ENCODE assay signal across 1 cellular context in the genomic region with DNA sequence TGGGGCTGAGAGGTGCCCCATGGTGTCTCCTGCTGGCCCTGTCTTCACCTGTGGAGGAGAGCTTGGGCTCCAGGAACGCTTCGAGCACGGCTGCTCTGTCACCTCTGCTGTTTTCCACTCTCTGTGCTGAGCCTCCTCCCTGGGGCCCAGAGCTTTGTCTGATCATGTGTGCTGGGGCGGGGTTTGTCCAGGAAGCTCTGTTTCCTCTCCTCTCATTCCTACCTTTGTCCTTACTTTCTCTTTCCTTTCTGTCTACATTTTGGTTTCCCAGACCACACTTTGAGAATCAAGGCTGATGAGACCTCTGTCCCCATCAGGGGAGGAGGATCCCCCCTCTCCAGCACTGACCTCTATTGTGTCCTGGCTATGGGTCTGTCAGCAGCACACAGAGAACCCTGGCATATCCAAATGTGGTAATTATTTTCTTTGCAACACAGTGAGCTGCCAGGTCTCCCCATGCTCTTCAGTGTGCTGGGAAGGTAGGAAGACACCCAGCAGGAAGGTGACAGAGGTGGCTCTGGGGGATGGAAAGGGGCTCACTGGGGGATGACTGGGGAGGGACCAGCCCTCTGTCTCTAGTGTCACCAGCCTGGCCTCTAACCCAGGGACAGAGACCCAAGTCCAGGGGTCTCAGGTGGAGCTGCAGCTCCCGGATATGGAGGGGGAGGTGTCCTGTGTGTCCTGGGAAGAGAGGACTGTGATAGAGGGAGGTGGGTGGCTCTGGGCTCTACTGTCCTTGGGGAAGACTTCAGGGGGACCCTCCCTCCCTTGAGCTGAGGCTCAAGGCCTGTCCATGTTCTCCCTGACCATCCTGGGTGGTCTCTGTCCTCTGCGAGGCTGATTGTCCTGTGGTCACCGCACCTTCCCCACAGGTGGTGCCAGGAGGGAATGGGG.
TF ChIP-seq lines count a peak whose summit lies in the region.

A gene (minus strand): TSS at position 128 of the 894 bp plus-strand sequence. CDS start 107 bp downstream, at position 21.

TF ChIP-seq in HepG2, 621 proteins besides CTCF, POLR2A, EP300 and RAD21 (continued from another document and continues in another):
- TF ChIP-seq, protein P1, sequence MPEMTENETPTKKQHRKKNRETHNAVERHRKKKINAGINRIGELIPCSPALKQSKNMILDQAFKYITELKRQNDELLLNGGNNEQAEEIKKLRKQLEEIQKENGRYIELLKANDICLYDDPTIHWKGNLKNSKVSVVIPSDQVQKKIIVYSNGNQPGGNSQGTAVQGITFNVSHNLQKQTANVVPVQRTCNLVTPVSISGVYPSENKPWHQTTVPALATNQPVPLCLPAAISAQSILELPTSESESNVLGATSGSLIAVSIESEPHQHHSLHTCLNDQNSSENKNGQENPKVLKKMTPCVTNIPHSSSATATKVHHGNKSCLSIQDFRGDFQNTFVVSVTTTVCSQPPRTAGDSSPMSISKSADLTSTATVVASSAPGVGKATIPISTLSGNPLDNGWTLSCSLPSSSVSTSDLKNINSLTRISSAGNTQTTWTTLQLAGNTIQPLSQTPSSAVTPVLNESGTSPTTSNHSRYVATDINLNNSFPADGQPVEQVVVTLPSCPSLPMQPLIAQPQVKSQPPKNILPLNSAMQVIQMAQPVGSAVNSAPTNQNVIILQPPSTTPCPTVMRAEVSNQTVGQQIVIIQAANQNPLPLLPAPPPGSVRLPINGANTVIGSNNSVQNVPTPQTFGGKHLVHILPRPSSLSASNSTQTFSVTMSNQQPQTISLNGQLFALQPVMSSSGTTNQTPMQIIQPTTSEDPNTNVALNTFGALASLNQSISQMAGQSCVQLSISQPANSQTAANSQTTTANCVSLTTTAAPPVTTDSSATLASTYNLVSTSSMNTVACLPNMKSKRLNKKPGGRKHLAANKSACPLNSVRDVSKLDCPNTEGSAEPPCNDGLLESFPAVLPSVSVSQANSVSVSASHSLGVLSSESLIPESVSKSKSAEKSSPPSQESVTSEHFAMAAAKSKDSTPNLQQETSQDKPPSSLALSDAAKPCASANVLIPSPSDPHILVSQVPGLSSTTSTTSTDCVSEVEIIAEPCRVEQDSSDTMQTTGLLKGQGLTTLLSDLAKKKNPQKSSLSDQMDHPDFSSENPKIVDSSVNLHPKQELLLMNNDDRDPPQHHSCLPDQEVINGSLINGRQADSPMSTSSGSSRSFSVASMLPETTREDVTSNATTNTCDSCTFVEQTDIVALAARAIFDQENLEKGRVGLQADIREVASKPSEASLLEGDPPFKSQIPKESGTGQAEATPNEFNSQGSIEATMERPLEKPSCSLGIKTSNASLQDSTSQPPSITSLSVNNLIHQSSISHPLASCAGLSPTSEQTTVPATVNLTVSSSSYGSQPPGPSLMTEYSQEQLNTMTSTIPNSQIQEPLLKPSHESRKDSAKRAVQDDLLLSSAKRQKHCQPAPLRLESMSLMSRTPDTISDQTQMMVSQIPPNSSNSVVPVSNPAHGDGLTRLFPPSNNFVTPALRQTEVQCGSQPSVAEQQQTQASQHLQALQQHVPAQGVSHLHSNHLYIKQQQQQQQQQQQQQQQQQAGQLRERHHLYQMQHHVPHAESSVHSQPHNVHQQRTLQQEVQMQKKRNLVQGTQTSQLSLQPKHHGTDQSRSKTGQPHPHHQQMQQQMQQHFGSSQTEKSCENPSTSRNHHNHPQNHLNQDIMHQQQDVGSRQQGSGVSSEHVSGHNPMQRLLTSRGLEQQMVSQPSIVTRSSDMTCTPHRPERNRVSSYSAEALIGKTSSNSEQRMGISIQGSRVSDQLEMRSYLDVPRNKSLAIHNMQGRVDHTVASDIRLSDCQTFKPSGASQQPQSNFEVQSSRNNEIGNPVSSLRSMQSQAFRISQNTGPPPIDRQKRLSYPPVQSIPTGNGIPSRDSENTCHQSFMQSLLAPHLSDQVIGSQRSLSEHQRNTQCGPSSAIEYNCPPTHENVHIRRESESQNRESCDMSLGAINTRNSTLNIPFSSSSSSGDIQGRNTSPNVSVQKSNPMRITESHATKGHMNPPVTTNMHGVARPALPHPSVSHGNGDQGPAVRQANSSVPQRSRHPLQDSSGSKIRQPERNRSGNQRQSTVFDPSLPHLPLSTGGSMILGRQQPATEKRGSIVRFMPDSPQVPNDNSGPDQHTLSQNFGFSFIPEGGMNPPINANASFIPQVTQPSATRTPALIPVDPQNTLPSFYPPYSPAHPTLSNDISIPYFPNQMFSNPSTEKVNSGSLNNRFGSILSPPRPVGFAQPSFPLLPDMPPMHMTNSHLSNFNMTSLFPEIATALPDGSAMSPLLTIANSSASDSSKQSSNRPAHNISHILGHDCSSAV (CRISPR knock-in tag; IDR thresholded peaks at IDR 0.05; ENCODE audit: borderline replicate concordance), result no peak
- TF ChIP-seq TBX2 (CRISPR knock-in tag; IDR thresholded peaks at IDR 0.05; ENCODE audit: borderline replicate concordance), result no peak
- no peak for TF ChIP-seq MAFG (CRISPR knock-in tag; IDR thresholded peaks at IDR 0.05)
- TF ChIP-seq ZNF577 (CRISPR knock-in tag; IDR thresholded peaks at IDR 0.05; ENCODE audit: borderline replicate concordance, low read depth), result no peak
- no peak for TF ChIP-seq MXI1 (IDR thresholded peaks at IDR 0.05; ENCODE audit: borderline replicate concordance, low read depth, low read length)
- TF ChIP-seq ZNF644 (CRISPR knock-in tag; IDR thresholded peaks at IDR 0.05; ENCODE audit: low read depth), result no peak
- TF ChIP-seq, protein P2, sequence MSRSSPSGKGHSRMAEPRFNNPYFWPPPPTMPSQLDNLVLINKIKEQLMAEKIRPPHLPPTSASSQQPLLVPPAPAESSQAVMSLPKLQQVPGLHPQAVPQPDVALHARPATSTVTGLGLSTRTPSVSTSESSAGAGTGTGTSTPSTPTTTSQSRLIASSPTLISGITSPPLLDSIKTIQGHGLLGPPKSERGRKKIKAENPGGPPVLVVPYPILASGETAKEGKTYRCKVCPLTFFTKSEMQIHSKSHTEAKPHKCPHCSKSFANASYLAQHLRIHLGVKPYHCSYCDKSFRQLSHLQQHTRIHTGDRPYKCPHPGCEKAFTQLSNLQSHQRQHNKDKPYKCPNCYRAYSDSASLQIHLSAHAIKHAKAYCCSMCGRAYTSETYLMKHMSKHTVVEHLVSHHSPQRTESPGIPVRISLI (CRISPR knock-in tag; IDR thresholded peaks at IDR 0.05; ENCODE audit: borderline replicate concordance), result no peak
- TF ChIP-seq, protein P3, sequence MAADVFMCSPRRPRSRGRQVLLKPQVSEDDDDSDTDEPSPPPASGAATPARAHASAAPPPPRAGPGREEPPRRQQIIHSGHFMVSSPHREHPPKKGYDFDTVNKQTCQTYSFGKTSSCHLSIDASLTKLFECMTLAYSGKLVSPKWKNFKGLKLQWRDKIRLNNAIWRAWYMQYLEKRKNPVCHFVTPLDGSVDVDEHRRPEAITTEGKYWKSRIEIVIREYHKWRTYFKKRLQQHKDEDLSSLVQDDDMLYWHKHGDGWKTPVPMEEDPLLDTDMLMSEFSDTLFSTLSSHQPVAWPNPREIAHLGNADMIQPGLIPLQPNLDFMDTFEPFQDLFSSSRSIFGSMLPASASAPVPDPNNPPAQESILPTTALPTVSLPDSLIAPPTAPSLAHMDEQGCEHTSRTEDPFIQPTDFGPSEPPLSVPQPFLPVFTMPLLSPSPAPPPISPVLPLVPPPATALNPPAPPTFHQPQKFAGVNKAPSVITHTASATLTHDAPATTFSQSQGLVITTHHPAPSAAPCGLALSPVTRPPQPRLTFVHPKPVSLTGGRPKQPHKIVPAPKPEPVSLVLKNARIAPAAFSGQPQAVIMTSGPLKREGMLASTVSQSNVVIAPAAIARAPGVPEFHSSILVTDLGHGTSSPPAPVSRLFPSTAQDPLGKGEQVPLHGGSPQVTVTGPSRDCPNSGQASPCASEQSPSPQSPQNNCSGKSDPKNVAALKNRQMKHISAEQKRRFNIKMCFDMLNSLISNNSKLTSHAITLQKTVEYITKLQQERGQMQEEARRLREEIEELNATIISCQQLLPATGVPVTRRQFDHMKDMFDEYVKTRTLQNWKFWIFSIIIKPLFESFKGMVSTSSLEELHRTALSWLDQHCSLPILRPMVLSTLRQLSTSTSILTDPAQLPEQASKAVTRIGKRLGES (CRISPR knock-in tag; IDR thresholded peaks at IDR 0.05; ENCODE audit: borderline replicate concordance), result no peak
- TF ChIP-seq POLR2AphosphoS2 (IDR thresholded peaks at IDR 0.05; ENCODE audit: low read depth, low read length), result no peak
- peak; percentile 48; the same call in 1 of the 2 replicates for TF ChIP-seq TARDBP (CRISPR knock-in tag; IDR thresholded peaks at IDR 0.05)
- TF ChIP-seq, protein P4, sequence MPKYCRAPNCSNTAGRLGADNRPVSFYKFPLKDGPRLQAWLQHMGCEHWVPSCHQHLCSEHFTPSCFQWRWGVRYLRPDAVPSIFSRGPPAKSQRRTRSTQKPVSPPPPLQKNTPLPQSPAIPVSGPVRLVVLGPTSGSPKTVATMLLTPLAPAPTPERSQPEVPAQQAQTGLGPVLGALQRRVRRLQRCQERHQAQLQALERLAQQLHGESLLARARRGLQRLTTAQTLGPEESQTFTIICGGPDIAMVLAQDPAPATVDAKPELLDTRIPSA (CRISPR knock-in tag; IDR thresholded peaks at IDR 0.05; ENCODE audit: borderline replicate concordance), result no peak
- TF ChIP-seq ZNF674 (CRISPR knock-in tag; IDR thresholded peaks at IDR 0.05; ENCODE audit: low read depth), result no peak
- TF ChIP-seq CCAR2 (optimal IDR thresholded peaks at IDR 0.05; ENCODE audit: low read depth, low read length), result no peak
- TF ChIP-seq, protein P5, sequence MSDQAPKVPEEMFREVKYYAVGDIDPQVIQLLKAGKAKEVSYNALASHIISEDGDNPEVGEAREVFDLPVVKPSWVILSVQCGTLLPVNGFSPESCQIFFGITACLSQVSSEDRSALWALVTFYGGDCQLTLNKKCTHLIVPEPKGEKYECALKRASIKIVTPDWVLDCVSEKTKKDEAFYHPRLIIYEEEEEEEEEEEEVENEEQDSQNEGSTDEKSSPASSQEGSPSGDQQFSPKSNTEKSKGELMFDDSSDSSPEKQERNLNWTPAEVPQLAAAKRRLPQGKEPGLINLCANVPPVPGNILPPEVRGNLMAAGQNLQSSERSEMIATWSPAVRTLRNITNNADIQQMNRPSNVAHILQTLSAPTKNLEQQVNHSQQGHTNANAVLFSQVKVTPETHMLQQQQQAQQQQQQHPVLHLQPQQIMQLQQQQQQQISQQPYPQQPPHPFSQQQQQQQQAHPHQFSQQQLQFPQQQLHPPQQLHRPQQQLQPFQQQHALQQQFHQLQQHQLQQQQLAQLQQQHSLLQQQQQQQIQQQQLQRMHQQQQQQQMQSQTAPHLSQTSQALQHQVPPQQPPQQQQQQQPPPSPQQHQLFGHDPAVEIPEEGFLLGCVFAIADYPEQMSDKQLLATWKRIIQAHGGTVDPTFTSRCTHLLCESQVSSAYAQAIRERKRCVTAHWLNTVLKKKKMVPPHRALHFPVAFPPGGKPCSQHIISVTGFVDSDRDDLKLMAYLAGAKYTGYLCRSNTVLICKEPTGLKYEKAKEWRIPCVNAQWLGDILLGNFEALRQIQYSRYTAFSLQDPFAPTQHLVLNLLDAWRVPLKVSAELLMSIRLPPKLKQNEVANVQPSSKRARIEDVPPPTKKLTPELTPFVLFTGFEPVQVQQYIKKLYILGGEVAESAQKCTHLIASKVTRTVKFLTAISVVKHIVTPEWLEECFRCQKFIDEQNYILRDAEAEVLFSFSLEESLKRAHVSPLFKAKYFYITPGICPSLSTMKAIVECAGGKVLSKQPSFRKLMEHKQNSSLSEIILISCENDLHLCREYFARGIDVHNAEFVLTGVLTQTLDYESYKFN (CRISPR knock-in tag; conservative IDR thresholded peaks at IDR 0.05), result peak; percentile 38
- no peak for TF ChIP-seq ZNF615 (CRISPR knock-in tag; IDR thresholded peaks at IDR 0.05; ENCODE audit: borderline replicate concordance)
- no peak for TF ChIP-seq SIN3B (IDR thresholded peaks at IDR 0.05; ENCODE audit: low read length)
- TF ChIP-seq HMGA1 (CRISPR knock-in tag; conservative IDR thresholded peaks at IDR 0.05), result no peak
- 0 out of 2 replicates have a peak, but pooled peaks have one; percentile 26 for TF ChIP-seq ZNF709 (CRISPR knock-in tag; IDR thresholded peaks at IDR 0.05)
- no peak for TF ChIP-seq CENPT (CRISPR knock-in tag; IDR thresholded peaks at IDR 0.05; ENCODE audit: low read depth)
- no peak for TF ChIP-seq ZNF44 (CRISPR knock-in tag; IDR thresholded peaks at IDR 0.05)
- TF ChIP-seq, protein P6, sequence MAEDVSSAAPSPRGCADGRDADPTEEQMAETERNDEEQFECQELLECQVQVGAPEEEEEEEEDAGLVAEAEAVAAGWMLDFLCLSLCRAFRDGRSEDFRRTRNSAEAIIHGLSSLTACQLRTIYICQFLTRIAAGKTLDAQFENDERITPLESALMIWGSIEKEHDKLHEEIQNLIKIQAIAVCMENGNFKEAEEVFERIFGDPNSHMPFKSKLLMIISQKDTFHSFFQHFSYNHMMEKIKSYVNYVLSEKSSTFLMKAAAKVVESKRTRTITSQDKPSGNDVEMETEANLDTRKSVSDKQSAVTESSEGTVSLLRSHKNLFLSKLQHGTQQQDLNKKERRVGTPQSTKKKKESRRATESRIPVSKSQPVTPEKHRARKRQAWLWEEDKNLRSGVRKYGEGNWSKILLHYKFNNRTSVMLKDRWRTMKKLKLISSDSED (CRISPR knock-in tag; IDR thresholded peaks at IDR 0.05), result no peak
- no peak for TF ChIP-seq ZNF20 (CRISPR knock-in tag; IDR thresholded peaks at IDR 0.05)
- TF ChIP-seq ZFP36L1 (CRISPR knock-in tag; IDR thresholded peaks at IDR 0.05), result no peak
- no peak; the same call in 1 of the 2 replicates for TF ChIP-seq MED1 (CRISPR knock-in tag; IDR thresholded peaks at IDR 0.05)
- TF ChIP-seq HNRNPL (IDR thresholded peaks at IDR 0.05; ENCODE audit: low read depth, low read length), result no peak
- no peak for TF ChIP-seq ZFP82 (CRISPR knock-in tag; IDR thresholded peaks at IDR 0.05; ENCODE audit: borderline replicate concordance)
- TF ChIP-seq, protein P7, sequence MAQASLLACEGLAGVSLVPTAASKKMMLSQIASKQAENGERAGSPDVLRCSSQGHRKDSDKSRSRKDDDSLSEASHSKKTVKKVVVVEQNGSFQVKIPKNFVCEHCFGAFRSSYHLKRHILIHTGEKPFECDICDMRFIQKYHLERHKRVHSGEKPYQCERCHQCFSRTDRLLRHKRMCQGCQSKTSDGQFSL (CRISPR knock-in tag; IDR thresholded peaks at IDR 0.05), result no peak
- no peak for TF ChIP-seq FOSL1 (CRISPR knock-in tag; IDR thresholded peaks at IDR 0.05; ENCODE audit: borderline replicate concordance)
- no peak for TF ChIP-seq MATR3 (CRISPR knock-in tag; IDR thresholded peaks at IDR 0.05)
- peak; percentile 63 for TF ChIP-seq IKZF4 (CRISPR knock-in tag; IDR thresholded peaks at IDR 0.05; ENCODE audit: borderline replicate concordance, low read depth, not compliant biosample characterization)
- no peak for TF ChIP-seq ZNF3 (CRISPR knock-in tag; IDR thresholded peaks at IDR 0.05)
- TF ChIP-seq YY1 (IDR thresholded peaks at IDR 0.05; ENCODE audit: insufficient read depth, insufficient replicate concordance, low read depth, low read length), result no peak
- TF ChIP-seq DNMT3B (CRISPR knock-in tag; conservative IDR thresholded peaks at IDR 0.05), result no peak
